In the genomic region with DNA sequence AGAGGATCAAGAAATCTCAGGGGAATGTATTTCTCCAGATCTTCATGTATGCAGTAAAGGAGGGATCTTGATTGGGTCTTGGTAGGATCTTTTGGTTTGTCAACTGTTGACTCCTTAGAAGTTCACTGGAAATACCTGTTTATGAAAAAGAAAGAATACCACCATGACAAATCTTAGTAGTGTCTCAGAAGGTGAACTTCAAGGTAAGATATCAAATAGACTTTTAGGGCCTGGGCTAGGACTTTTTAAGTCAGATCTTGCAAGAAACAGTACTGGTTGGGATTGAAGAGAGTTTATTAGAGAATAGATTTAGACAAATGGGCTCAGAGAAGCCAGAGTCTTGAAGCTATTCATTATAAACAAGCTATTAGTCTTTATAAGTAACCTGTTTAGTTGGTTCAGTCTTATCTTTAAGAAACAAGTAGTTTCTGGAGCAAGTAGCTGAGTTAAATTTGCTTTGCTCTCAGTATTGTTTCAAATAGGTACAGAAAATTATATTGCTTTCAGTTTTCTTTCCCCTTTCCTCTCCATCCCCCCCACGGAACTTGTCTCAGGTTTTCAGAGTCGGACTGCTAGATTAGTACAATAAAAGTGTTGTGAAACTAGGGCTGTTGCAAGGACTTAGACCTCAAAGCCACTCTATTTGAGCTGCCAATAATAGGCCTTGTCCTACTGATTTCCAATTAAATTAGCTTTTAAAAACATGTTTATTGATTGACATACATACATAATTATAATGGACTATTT, we compare ENCODE assay signal across 9 cellular contexts.
A peak's percentile ranks its signal among the peaks of the same experiment; 100 is the strongest.
DNase-seq lines count a peak whose midpoint lies in the region; ATAC-seq and TF ChIP-seq lines count a peak whose summit lies in the region.
"Had no signal": no experiment of that assay in that cellular context is flagged by ENCODE, and none has a peak within 500 bp of the region (broad histone marks: within the 10 kb centered on the region; RNA-seq: fewer than 3 reads in every experiment).

No MANE protein-coding gene starts in this region.

- no peaks in the 10 kb centered on the region for H3K9me2 ChIP-seq in MM.1S (replicated peaks; ENCODE audit: insufficient read depth, low read length)

- no CpG with 5 or more reads among the region's 2 CpGs for WGBS in mesenchymal stem cell

- H2BK12ac ChIP-seq in mesenchymal stem cell (ENCODE audit: low read length in 2 of 2), result no peak overlapping the region

- peak overlapping the region; percentile 90 for H3K27ac ChIP-seq in MM.1S (ENCODE audit: low read length)
- no peak overlapping the region for H3K27ac ChIP-seq in mesenchymal stem cell (ENCODE audit: low read length, poor library complexity, severe bottlenecking)

- H4K8ac ChIP-seq in mesenchymal stem cell (ENCODE audit: low read length), result no peak overlapping the region

- peak; percentile 99 for ATAC-seq in GM18907 (IDR thresholded peaks at IDR 0.05; ENCODE audit: unreplicated experiment)
- peak; percentile 98 for ATAC-seq in HG02678 (IDR thresholded peaks at IDR 0.05; ENCODE audit: unreplicated experiment)
- ATAC-seq in natural killer cell treated with Interleukin-12 subunit alpha and Interleukin-12 subunit beta and Interleukin-15 and Interleukin-18, amount 100 ng/mL, for 72 hours, result peak in 1 of 2 donors; percentile 65

- no peak overlapping the region for H3K4ac ChIP-seq in mesenchymal stem cell (ENCODE audit: low read depth in 1 of 2, low read length in 2 of 2)

- no peak overlapping the region for H2BK5ac ChIP-seq in mesenchymal stem cell (ENCODE audit: low read depth, low read length, poor library complexity, severe bottlenecking)

- H3K9me3 ChIP-seq in MM.1S (replicated peaks; ENCODE audit: insufficient read depth, low read length) (no peaks in the 10 kb centered on the region; the same call in 1 of the 2 replicates), mesenchymal stem cell (ENCODE audit: control insufficient read depth, low read length) (no peaks in the 10 kb centered on the region)

- H3K4me2 ChIP-seq in MM.1S (ENCODE audit: low read depth, low read length) (peak overlapping the region; percentile 68), mesenchymal stem cell (ENCODE audit: low read length, poor library complexity, severe bottlenecking) (no peak overlapping the region)

- H2AK5ac ChIP-seq in mesenchymal stem cell (ENCODE audit: low read length, severe bottlenecking), result no peak overlapping the region

- H3F3A ChIP-seq in MM.1S (ENCODE audit: insufficient read depth, low read length), result peaks cover 18% of the 10 kb centered on the region

- peak overlapping the region in 1 of 2 donors; percentile 1 for H3K27ac Mint-ChIP-seq in natural killer cell treated with Interleukin-12 subunit alpha and Interleukin-12 subunit beta and Interleukin-15 and Interleukin-18, amount 100 ng/mL, for 72 hours

- H2BK15ac ChIP-seq in mesenchymal stem cell (ENCODE audit: low read depth, poor library complexity, severe bottlenecking), result no peak overlapping the region

- H4K91ac ChIP-seq in mesenchymal stem cell (ENCODE audit: low read length), result no peak overlapping the region

- H3K9ac ChIP-seq in MM.1S (ENCODE audit: low read length) (peak overlapping the region; percentile 37; the same call in 1 of the 2 replicates), mesenchymal stem cell (ENCODE audit: low read length) (no peak overlapping the region)

- H3K14ac ChIP-seq in mesenchymal stem cell (ENCODE audit: low read length in 2 of 2), result no peak overlapping the region

- H3K4me3 ChIP-seq in MM.1S (ENCODE audit: low read length) (peak overlapping the region; percentile 30), mesenchymal stem cell (ENCODE audit: insufficient read depth in 1 of 2, low read depth in 1 of 2, low read length in 2 of 2) (no peak overlapping the region)

- H3K4me1 Mint-ChIP-seq in natural killer cell treated with Interleukin-12 subunit alpha and Interleukin-12 subunit beta and Interleukin-15 and Interleukin-18, amount 100 ng/mL, for 72 hours (ENCODE audit: low read depth in 2 of 2), result peaks cover 0 to 3% of the 10 kb centered on the region in 2 donors

- H3K4me1 ChIP-seq in MM.1S (ENCODE audit: low read length) (peaks cover 32% of the 10 kb centered on the region), mesenchymal stem cell (ENCODE audit: control insufficient read depth, insufficient read depth, low read depth, low read length) (no peaks in the 10 kb centered on the region)

- no peak overlapping the region for H2BK120ac ChIP-seq in mesenchymal stem cell (ENCODE audit: low read depth, low read length)

- H3K4me3 Mint-ChIP-seq in natural killer cell treated with Interleukin-12 subunit alpha and Interleukin-12 subunit beta and Interleukin-15 and Interleukin-18, amount 100 ng/mL, for 72 hours, result no peak overlapping the region

- no peak overlapping the region for H3K23ac ChIP-seq in mesenchymal stem cell (ENCODE audit: low read length in 2 of 2)

- H3K27me3 ChIP-seq in MM.1S (replicated peaks; ENCODE audit: insufficient read depth, low read length), result no peaks in the 10 kb centered on the region
- H3K27me3 ChIP-seq in mesenchymal stem cell (ENCODE audit: control insufficient read depth in 1 of 2, insufficient read depth in 1 of 2, low read length in 2 of 2), result no peaks in the 10 kb centered on the region

- no peaks in the 10 kb centered on the region for H3K36me3 ChIP-seq in MM.1S (replicated peaks; ENCODE audit: insufficient read depth, low read length)
- H3K36me3 ChIP-seq in mesenchymal stem cell (ENCODE audit: control insufficient read depth in 1 of 2, insufficient read depth in 2 of 2, low read depth in 1 of 2, low read length in 2 of 2), result no peaks in the 10 kb centered on the region

- H3K18ac ChIP-seq in mesenchymal stem cell (ENCODE audit: low read depth in 1 of 2, low read length in 2 of 2), result no peak overlapping the region

- intact Hi-C loops in posterior cingulate gyrus (cut with DNase I), result no loop called here

- H2AFZ ChIP-seq in MM.1S (ENCODE audit: low read length), result peak overlapping the region; percentile 87
- no peak overlapping the region for H2AFZ ChIP-seq in mesenchymal stem cell (ENCODE audit: low read depth, low read length)

- no peaks in the 10 kb centered on the region for H3K79me2 ChIP-seq in MM.1S (ENCODE audit: low read length)

- TF ChIP-seq CTCF in MM.1S (IDR thresholded peaks at IDR 0.05; ENCODE audit: low read length), result no peak

- DNase-seq in MM.1S, result peak; percentile 92
- DNase-seq in natural killer cell treated with Interleukin-12 subunit alpha and Interleukin-12 subunit beta and Interleukin-15 and Interleukin-18, amount 100 ng/mL, for 72 hours (ENCODE audit: low spot score), result peak; percentile 62
- DNase-seq in LoVo (ENCODE audit: low spot score), result no peak
- no peak for DNase-seq in cortex of kidney (lab: John Stamatoyannopoulos, UW)
- DNase-seq in posterior cingulate gyrus, result no peak
- DNase-seq in mesenchymal stem cell, result no peak
- DNase-seq: NCI-H2171 had no signal

- H4K20me1 ChIP-seq in MM.1S (ENCODE audit: insufficient read depth, low read length), result no peaks in the 10 kb centered on the region

- H3K79me1 ChIP-seq in mesenchymal stem cell (replicated peaks; ENCODE audit: low read length, poor library complexity, severe bottlenecking), result no peaks in the 10 kb centered on the region

- H3K9me3 Mint-ChIP-seq in natural killer cell treated with Interleukin-12 subunit alpha and Interleukin-12 subunit beta and Interleukin-15 and Interleukin-18, amount 100 ng/mL, for 72 hours, result no peaks in the 10 kb centered on the region

- no peaks in the 10 kb centered on the region for H3K36me3 Mint-ChIP-seq in natural killer cell treated with Interleukin-12 subunit alpha and Interleukin-12 subunit beta and Interleukin-15 and Interleukin-18, amount 100 ng/mL, for 72 hours

- H3K27me3 Mint-ChIP-seq in natural killer cell treated with Interleukin-12 subunit alpha and Interleukin-12 subunit beta and Interleukin-15 and Interleukin-18, amount 100 ng/mL, for 72 hours, result peaks cover 2 to 4% of the 10 kb centered on the region in 2 donors

Comparison
In these comparisons a context has a peak if more than half of its experiments do, and no peak if none do; other contexts are left out.
1. DNase-seq: peak in MM.1S (single experiment) and natural killer cell treated with Interleukin-12 subunit alpha and Interleukin-12 subunit beta and Interleukin-15 and Interleukin-18, amount 100 ng/mL, for 72 hours (single experiment); none in LoVo (single experiment), cortex of kidney (single experiment), posterior cingulate gyrus (0 of 10) and mesenchymal stem cell (single experiment).